ENCODE assay signal across 37 cellular contexts in the genomic region with DNA sequence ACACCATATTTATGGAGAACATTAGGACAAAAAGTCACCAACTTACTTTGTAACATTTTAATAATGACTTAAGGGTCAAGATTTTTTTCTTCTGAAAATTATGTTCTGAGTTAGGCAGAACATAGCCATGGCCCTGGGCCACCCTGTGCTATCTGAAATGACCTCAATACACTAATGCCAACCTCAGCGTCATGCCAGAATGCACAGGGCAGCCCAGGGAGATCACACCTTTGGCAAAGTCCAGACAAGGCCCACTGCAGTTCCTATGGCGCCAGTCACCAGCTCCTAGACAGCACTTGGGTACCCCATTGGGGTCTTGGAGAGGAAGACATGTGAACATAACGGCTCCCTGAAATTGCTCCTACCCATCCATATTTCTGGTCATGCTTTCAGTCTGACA. TPM values are rescaled to one million over a fixed set of nuclear protein-coding genes. Genes with fewer than 3 reads are reported as not detected.
"Had no signal": no experiment of that assay in that cellular context is flagged by ENCODE, and none has a peak within 500 bp of the region (broad histone marks: within the 10 kb centered on the region; RNA-seq: fewer than 3 reads in every experiment).

No MANE protein-coding gene starts in this region.

- H3K4me3 Mint-ChIP-seq: central memory CD8-positive, alpha-beta T cell; dendritic cell treated with granulocyte-macrophage colony-stimulating factor and Interleukin-4, amounts not matched to agents 40 ng/mL and 50 ng/mL, for 4 days; endodermal cell; immature natural killer cell; natural killer cell; type B pancreatic cell had no signal

- ATAC-seq: esophagus mucosa, foreskin keratinocyte, left lung, natural killer cell, pancreas, sciatic nerve had no signal

- H3K36me3 Mint-ChIP-seq: type B pancreatic cell had no signal

- H3K27ac ChIP-seq: colonic mucosa, epithelial cell of prostate, foreskin keratinocyte, left lung, lower lobe of right lung, pancreas, stomach, testis, tibial artery had no signal

- H3K4me1 ChIP-seq: colonic mucosa, foreskin keratinocyte, left lung, lower lobe of right lung, pancreas, stomach, testis, tibial artery had no signal

- H3K4me1 Mint-ChIP-seq: immature natural killer cell had no signal

- H3K36me3 ChIP-seq: colonic mucosa, pancreas, tibial artery had no signal

- DNase-seq: colonic mucosa; effector CD8-positive, alpha-beta T cell; endodermal cell; foreskin keratinocyte; heart right ventricle; hippocampal formation; immature natural killer cell; left lung; lower lobe of right lung; natural killer cell; occipital lobe; pancreas; retina; stimulated activated CD4-positive, alpha-beta T cell treated with anti-CD3 and anti-CD28 coated beads, Interleukin-12 subunit alpha, Interleukin-12 subunit beta, amount 100 ng/mL, for 4 hours; stimulated activated CD4-positive, alpha-beta T cell treated with anti-CD3 and anti-CD28 coated beads, Interleukin-1b, Interleukin-23, amount 100 ng/mL, for 48 hours; stimulated activated CD4-positive, alpha-beta T cell treated with anti-CD3 and anti-CD28 coated beads, Interleukin-4, amount 100 ng/mL, for 1 hour; stimulated activated CD8-positive, alpha-beta memory T cell treated with anti-CD3 and anti-CD28 coated beads, Interleukin-4, amount 100 ng/mL, for 48 hours; stimulated activated naive CD4-positive, alpha-beta T cell treated with Interleukin-2 at 50 U/mL for 16 hours; stomach; testis; tibial artery had no signal

- H3K27me3 Mint-ChIP-seq: central memory CD8-positive, alpha-beta T cell; type B pancreatic cell had no signal

- H3K9me3 ChIP-seq: colonic mucosa, heart right ventricle, left lung, lower lobe of right lung, pancreas, stomach, testis, tibial artery had no signal

- H3K27ac Mint-ChIP-seq: dendritic cell treated with granulocyte-macrophage colony-stimulating factor and Interleukin-4, amounts not matched to agents 40 ng/mL and 50 ng/mL, for 4 days; endodermal cell; immature natural killer cell; natural killer cell; type B pancreatic cell had no signal

- H3K9me3 Mint-ChIP-seq: central memory CD8-positive, alpha-beta T cell; dendritic cell treated with granulocyte-macrophage colony-stimulating factor and Interleukin-4, amounts not matched to agents 40 ng/mL and 50 ng/mL, for 4 days; endodermal cell; immature natural killer cell; natural killer cell; type B pancreatic cell had no signal

- H3K4me3 ChIP-seq: colonic mucosa, heart right ventricle, left lung, lower lobe of right lung, pancreas, smooth muscle cell, stomach, testis, tibial artery had no signal

- H3K27me3 ChIP-seq: colonic mucosa, heart right ventricle, left lung, pancreas, stomach, testis, tibial artery had no signal

- H3K4me2 ChIP-seq: smooth muscle cell had no signal

RNA-seq across cellular contexts. Expression of gene FBXO40, which starts 34.4 kb away (rescaled TPM):
- total RNA-seq: chondrocyte, colonic mucosa, endodermal cell, esophagus mucosa, fibroblast of lung, foreskin keratinocyte, natural killer cell, sciatic nerve, smooth muscle cell had no signal
- polyA plus RNA-seq: fibroblast of lung, foreskin keratinocyte, keratinocyte, neural cell, pancreas, smooth muscle cell had no signal

RNA-seq across cellular contexts. Expression of gene ARGFX, which starts 59.9 kb away (rescaled TPM):
- total RNA-seq: chondrocyte, colonic mucosa, endodermal cell, esophagus mucosa, fibroblast of lung, foreskin keratinocyte, heart right ventricle, left lung, lower lobe of right lung, mesenteric fat pad, mononuclear cell, natural killer cell, occipital lobe, pancreas, posterior vena cava, pulmonary artery endothelial cell, sciatic nerve, smooth muscle cell, stomach, subcutaneous adipose tissue had no signal
- polyA plus RNA-seq: fibroblast of lung, foreskin keratinocyte, heart right ventricle, immature natural killer cell, keratinocyte, neural cell, pancreas, smooth muscle cell, stomach had no signal
